In genomic region chr16:79639576-79640311, GRCh38 we compare ENCODE assay signal across 1 cellular context.
TF ChIP-seq lines count a peak whose summit lies in the region.

No MANE protein-coding gene starts in this region.

TF ChIP-seq in K562, 482 proteins besides CTCF, POLR2A, EP300 and RAD21 (continued from another document):
- TF ChIP-seq ATF3 (IDR thresholded peaks at IDR 0.05) (peak; percentile 67; the same call in 1 of the 2 replicates), ATF3 (CRISPR knock-in tag; conservative IDR thresholded peaks at IDR 0.05) (no peak), HDGF (IDR thresholded peaks at IDR 0.05) (no peak), ZFPM2 (CRISPR knock-in tag; IDR thresholded peaks at IDR 0.05) (no peak), MBD2 (IDR thresholded peaks at IDR 0.05; ENCODE audit: borderline replicate concordance, low read depth) (no peak)
